Comparison of ENCODE assay signal across 34 cellular contexts in the genomic region with DNA sequence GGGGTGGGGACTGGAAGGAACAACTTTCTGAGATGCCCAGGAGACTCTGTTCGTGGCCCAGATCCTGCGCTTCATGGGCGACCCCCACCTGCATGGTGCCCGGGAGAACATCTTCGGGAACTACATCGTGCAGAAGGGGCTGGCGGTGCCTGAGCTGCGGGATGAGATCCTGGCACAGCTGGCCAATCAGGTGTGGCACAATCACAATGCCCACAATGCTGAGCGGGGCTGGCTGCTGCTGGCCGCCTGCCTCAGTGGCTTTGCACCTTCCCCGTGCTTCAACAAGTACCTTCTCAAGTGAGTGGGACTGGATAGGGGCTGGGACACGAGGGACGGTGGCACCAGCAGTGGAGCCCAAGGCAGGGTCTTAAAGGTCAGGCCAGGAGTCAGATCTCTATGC.
"Had no signal": no experiment of that assay in that cellular context is flagged by ENCODE, and none has a peak within 500 bp of the region (broad histone marks: within the 10 kb centered on the region; RNA-seq: fewer than 3 reads in every experiment).

No MANE protein-coding gene starts in this region.

- H3K27ac Mint-ChIP-seq: activated B cell treated with CpG ODN at 0.5 μM for 24 hours; activated CD4-positive, alpha-beta T cell treated with anti-CD3 and anti-CD28 coated beads, Interleukin-2, amount 10 ng/mL, durations not matched to agents 24 days and 14 days; activated CD8-positive, alpha-beta T cell treated with anti-CD3 and anti-CD28 coated beads for 36 hours; activated naive CD4-positive, alpha-beta T cell treated with anti-CD3 and anti-CD28 coated beads, Interleukin-2, amount 10 ng/mL, durations not matched to agents 7 days and 5 days; activated naive CD4-positive, alpha-beta T cell treated with anti-CD3 and anti-CD28 coated beads, Interleukin-2, amount 50 U/mL, for 24 hours; activated naive CD8-positive, alpha-beta T cell; activated naive CD8-positive, alpha-beta T cell treated with anti-CD3 and anti-CD28 coated beads, Interleukin-2, amount 10 ng/mL, durations not matched to agents 7 days and 5 days; activated T-cell treated with anti-CD3 and anti-CD28 coated beads, Interleukin-2, amount 50 U/mL, for 72 hours; activated T-helper 1 cell treated with anti-CD3 and anti-CD28 coated beads, Interleukin-12 subunit alpha, Interleukin-12 subunit beta, Interleukin-2, Interleukin-4 antibody, amounts not matched to agents 30 ng/mL and 10 ng/mL and 1 ng/mL, durations not matched to agents 14 hours and 24 hours and 36 hours; activated T-helper 2 cell treated with anti-CD3 and anti-CD28 coated beads, Interferon-gamma antibody, Interleukin-2, Interleukin-4, amounts not matched to agents 10 μg/mL and 5 μg/mL and 100 μg/mL, durations not matched to agents 14 hours and 24 hours and 36 hours; T-helper 1 cell treated with Interleukin-12 subunit alpha and Interleukin-12 subunit beta and Interleukin-4 antibody, amounts not matched to agents 30 μg/mL and 1 μg/mL, for 36 hours had no signal

- H3K36me3 Mint-ChIP-seq: activated naive CD4-positive, alpha-beta T cell treated with anti-CD3 and anti-CD28 coated beads, Interleukin-2, amount 10 ng/mL, durations not matched to agents 7 days and 5 days; activated naive CD4-positive, alpha-beta T cell treated with anti-CD3 and anti-CD28 coated beads, Interleukin-2, amount 50 U/mL, for 24 hours; activated naive CD8-positive, alpha-beta T cell; activated naive CD8-positive, alpha-beta T cell treated with anti-CD3 and anti-CD28 coated beads, Interleukin-2, amount 10 ng/mL, durations not matched to agents 7 days and 5 days had no signal

- H3K27me3 Mint-ChIP-seq: activated CD4-positive, alpha-beta T cell treated with anti-CD3 and anti-CD28 coated beads, Interleukin-2, amount 10 ng/mL, durations not matched to agents 24 days and 14 days; activated CD8-positive, alpha-beta T cell treated with anti-CD3 and anti-CD28 coated beads for 36 hours; activated naive CD4-positive, alpha-beta T cell treated with anti-CD3 and anti-CD28 coated beads, Interleukin-2, amount 50 U/mL, for 24 hours; activated naive CD8-positive, alpha-beta T cell had no signal

- H3K4me1 Mint-ChIP-seq: activated CD4-positive, alpha-beta T cell treated with anti-CD3 and anti-CD28 coated beads, Interleukin-2, amount 10 ng/mL, durations not matched to agents 24 days and 14 days; activated naive CD4-positive, alpha-beta T cell treated with anti-CD3 and anti-CD28 coated beads, Interleukin-2, amount 10 ng/mL, durations not matched to agents 7 days and 5 days; activated naive CD8-positive, alpha-beta T cell treated with anti-CD3 and anti-CD28 coated beads, Interleukin-2, amount 10 ng/mL, durations not matched to agents 7 days and 5 days had no signal

- H3K4me1 ChIP-seq: adrenal gland, breast epithelium had no signal

- H3K27ac ChIP-seq: adrenal gland, body of pancreas, brain microvascular endothelial cell, breast epithelium, VCaP had no signal

- DNase-seq: activated B cell treated with CpG ODN at 0.5 μM for 24 hours; activated CD4-positive, alpha-beta T cell treated with anti-CD3 and anti-CD28 coated beads for 4 hours; activated CD4-positive, alpha-beta T cell treated with anti-CD3 and anti-CD28 coated beads, Interleukin-2, amount 10 ng/mL, durations not matched to agents 24 days and 14 days; activated CD4-positive, alpha-beta T cell treated with anti-CD3 and anti-CD28 coated beads, Interleukin-2, amount 50 U/mL, for 48 hours; activated CD4-positive, CD25-positive, alpha-beta regulatory T cell treated with anti-CD3 and anti-CD28 coated beads, Interleukin-2, amount 50 U/mL, for 72 hours; activated CD8-positive, alpha-beta memory T cell treated with anti-CD3 and anti-CD28 coated beads, Interleukin-2, amount 50 U/mL, for 4 hours; activated CD8-positive, alpha-beta T cell treated with anti-CD3 and anti-CD28 coated beads for 36 hours; activated effector memory CD4-positive, alpha-beta T cell treated with Interleukin-2 at 50 U/mL for 16 hours; activated gamma-delta T cell; activated naive CD4-positive, alpha-beta T cell treated with anti-CD3 and anti-CD28 coated beads, Interleukin-2, amount 10 ng/mL, durations not matched to agents 7 days and 5 days; activated naive CD4-positive, alpha-beta T cell treated with Interleukin-2 at 50 U/mL for 16 hours; activated naive CD8-positive, alpha-beta T cell treated with anti-CD3 and anti-CD28 coated beads, Interleukin-2, amount 10 ng/mL, durations not matched to agents 7 days and 5 days; activated T-cell treated with anti-CD3 and anti-CD28 coated beads for 4 hours; activated T-cell treated with anti-CD3 and anti-CD28 coated beads, Interleukin-2, amount 50 U/mL, for 1 hour; activated T-cell treated with anti-CD3 and anti-CD28 coated beads, Interleukin-2, amount 50 U/mL, for 4 hours; activated T-cell treated with anti-CD3 and anti-CD28 coated beads, Interleukin-2, amount 50 U/mL, for 72 hours; adrenal gland; amniotic stem cell; aorta; body of pancreas; brain microvascular endothelial cell; central memory CD4-positive, alpha-beta T cell; SW 1271; T-helper 1 cell; T-helper 2 cell; T-helper 9 cell had no signal

- H3K9me3 Mint-ChIP-seq: activated B cell treated with CpG ODN at 0.5 μM for 24 hours; activated CD4-positive, alpha-beta T cell treated with anti-CD3 and anti-CD28 coated beads, Interleukin-2, amount 10 ng/mL, durations not matched to agents 24 days and 14 days; activated CD8-positive, alpha-beta T cell treated with anti-CD3 and anti-CD28 coated beads for 36 hours; activated naive CD4-positive, alpha-beta T cell treated with anti-CD3 and anti-CD28 coated beads, Interleukin-2, amount 10 ng/mL, durations not matched to agents 7 days and 5 days; activated naive CD4-positive, alpha-beta T cell treated with anti-CD3 and anti-CD28 coated beads, Interleukin-2, amount 50 U/mL, for 24 hours; activated naive CD8-positive, alpha-beta T cell treated with anti-CD3 and anti-CD28 coated beads, Interleukin-2, amount 10 ng/mL, durations not matched to agents 7 days and 5 days; activated T-cell treated with anti-CD3 and anti-CD28 coated beads, Interleukin-2, amount 50 U/mL, for 4 hours; activated T-cell treated with anti-CD3 and anti-CD28 coated beads, Interleukin-2, amount 50 U/mL, for 72 hours; activated T-helper 1 cell treated with anti-CD3 and anti-CD28 coated beads, Interleukin-12 subunit alpha, Interleukin-12 subunit beta, Interleukin-2, Interleukin-4 antibody, amounts not matched to agents 30 ng/mL and 10 ng/mL and 1 ng/mL, durations not matched to agents 14 hours and 24 hours and 36 hours; activated T-helper 2 cell treated with anti-CD3 and anti-CD28 coated beads, Interferon-gamma antibody, Interleukin-2, Interleukin-4, amounts not matched to agents 10 μg/mL and 5 μg/mL and 100 μg/mL, durations not matched to agents 14 hours and 24 hours and 36 hours; T-helper 1 cell treated with Interleukin-12 subunit alpha and Interleukin-12 subunit beta and Interleukin-4 antibody, amounts not matched to agents 30 μg/mL and 1 μg/mL, for 36 hours; T-helper 2 cell treated with Interferon-gamma antibody and Interleukin-4, amounts not matched to agents 5 μg/mL and 100 μg/mL, for 36 hours had no signal

- H3K4me3 Mint-ChIP-seq: activated B cell treated with CpG ODN at 0.5 μM for 24 hours; activated CD4-positive, alpha-beta T cell treated with anti-CD3 and anti-CD28 coated beads, Interleukin-2, amount 10 ng/mL, durations not matched to agents 24 days and 14 days; activated CD8-positive, alpha-beta T cell treated with anti-CD3 and anti-CD28 coated beads for 36 hours; activated naive CD4-positive, alpha-beta T cell treated with anti-CD3 and anti-CD28 coated beads, Interleukin-2, amount 10 ng/mL, durations not matched to agents 7 days and 5 days; activated naive CD4-positive, alpha-beta T cell treated with anti-CD3 and anti-CD28 coated beads, Interleukin-2, amount 50 U/mL, for 24 hours; activated naive CD8-positive, alpha-beta T cell; activated naive CD8-positive, alpha-beta T cell treated with anti-CD3 and anti-CD28 coated beads, Interleukin-2, amount 10 ng/mL, durations not matched to agents 7 days and 5 days; activated T-cell treated with anti-CD3 and anti-CD28 coated beads, Interleukin-2, amount 50 U/mL, for 4 hours; activated T-cell treated with anti-CD3 and anti-CD28 coated beads, Interleukin-2, amount 50 U/mL, for 72 hours; activated T-helper 1 cell treated with anti-CD3 and anti-CD28 coated beads, Interleukin-12 subunit alpha, Interleukin-12 subunit beta, Interleukin-2, Interleukin-4 antibody, amounts not matched to agents 30 ng/mL and 10 ng/mL and 1 ng/mL, durations not matched to agents 14 hours and 24 hours and 36 hours; T-helper 1 cell treated with Interleukin-12 subunit alpha and Interleukin-12 subunit beta and Interleukin-4 antibody, amounts not matched to agents 30 μg/mL and 1 μg/mL, for 36 hours; T-helper 2 cell treated with Interferon-gamma antibody and Interleukin-4, amounts not matched to agents 5 μg/mL and 100 μg/mL, for 36 hours had no signal

- ATAC-seq: activated CD8-positive, alpha-beta T cell treated with anti-CD3 and anti-CD28 coated beads for 36 hours; activated T-cell treated with anti-CD3 and anti-CD28 coated beads, Interleukin-2, amount 50 U/mL, for 4 hours; activated T-cell treated with anti-CD3 and anti-CD28 coated beads, Interleukin-2, amount 50 U/mL, for 72 hours; body of pancreas had no signal

- H3K4me3 ChIP-seq: adrenal gland, body of pancreas, breast epithelium had no signal

- H3K9me3 ChIP-seq: adrenal gland, body of pancreas, breast epithelium had no signal

- H3K27me3 ChIP-seq: adrenal gland, body of pancreas, brain microvascular endothelial cell, breast epithelium had no signal

- H3K36me3 ChIP-seq: adrenal gland, brain microvascular endothelial cell, breast epithelium had no signal
